In the genomic region with DNA sequence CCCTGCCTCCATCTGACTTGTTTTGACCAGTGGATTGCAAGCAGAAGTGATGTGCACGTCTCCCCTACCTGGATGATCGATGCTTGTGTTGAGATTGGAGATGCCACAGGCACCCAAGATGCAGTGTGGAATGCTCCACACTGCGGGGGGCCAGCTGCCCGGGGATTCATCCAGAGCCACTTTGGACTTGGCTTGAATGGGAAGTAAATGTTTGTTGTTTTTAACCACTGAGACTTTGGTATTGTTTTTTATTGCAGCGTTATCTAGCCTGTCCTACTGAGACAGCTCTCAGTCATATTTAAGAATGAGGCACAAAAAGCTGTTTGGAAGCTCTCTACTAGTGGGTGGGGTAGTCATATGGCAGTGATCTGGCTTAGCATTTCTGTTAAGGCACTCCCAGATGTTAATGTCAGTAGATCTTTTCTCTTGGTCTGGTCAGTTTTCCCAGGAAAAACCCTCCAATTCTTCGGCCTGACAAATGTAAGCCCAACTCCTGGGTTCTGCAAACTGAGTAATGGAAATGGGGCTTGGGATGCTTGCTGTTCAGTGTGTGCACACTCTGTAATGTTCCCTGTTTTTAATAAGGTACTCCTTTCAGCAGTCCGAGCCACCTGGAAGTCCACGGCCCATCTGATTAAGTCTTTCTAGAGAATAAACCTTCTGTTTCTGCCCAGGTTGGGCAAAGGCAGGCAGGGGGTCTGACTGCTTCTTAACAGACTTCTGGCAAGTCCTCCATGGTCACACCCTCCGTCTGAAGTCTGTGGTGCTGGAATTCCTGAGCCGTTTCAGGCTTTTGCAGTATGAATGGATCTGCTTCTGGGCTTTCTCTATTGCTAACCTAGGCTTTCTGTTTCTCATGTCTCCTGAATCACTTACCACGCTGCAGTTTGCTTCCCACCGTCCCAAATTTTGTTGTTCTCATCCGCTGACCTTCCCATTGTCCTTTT, we compare ENCODE assay signal across 13 cellular contexts.
A peak's percentile ranks its signal among the peaks of the same experiment; 100 is the strongest.
DNase-seq lines count a peak whose midpoint lies in the region; ATAC-seq and TF ChIP-seq lines count a peak whose summit lies in the region.
"Had no signal": no experiment of that assay in that cellular context is flagged by ENCODE, and none has a peak within 500 bp of the region (broad histone marks: within the 10 kb centered on the region; RNA-seq: fewer than 3 reads in every experiment).

No MANE protein-coding gene starts in this region.

- H3F3A ChIP-seq in neural progenitor cell (ENCODE audit: low read depth): peaks cover 15% of the 10 kb centered on the region

- H3K4me2 ChIP-seq in neural progenitor cell: peak overlapping the region; percentile 33

- no peaks in the 10 kb centered on the region for H3K36me3 Mint-ChIP-seq in neural progenitor cell

- peaks cover 2% of the 10 kb centered on the region for H3K27me3 Mint-ChIP-seq in neural progenitor cell (ENCODE audit: insufficient read depth, low read depth)

- peaks cover 94% of the 10 kb centered on the region for H3K79me2 ChIP-seq in neural progenitor cell (ENCODE audit: low read depth)

- H4K20me1 ChIP-seq in neural progenitor cell (ENCODE audit: low read depth): peaks cover 40% of the 10 kb centered on the region

- H3K27ac ChIP-seq in SJSA1: peak overlapping the region; percentile 60
- H3K27ac ChIP-seq in neural progenitor cell: peak overlapping the region; percentile 22

- peaks cover 59% of the 10 kb centered on the region for H3K4me1 ChIP-seq in SJSA1 (replicated peaks)
- H3K4me1 ChIP-seq in neural progenitor cell: peaks cover 27% of the 10 kb centered on the region

- peaks cover 21% of the 10 kb centered on the region for H3K4me1 Mint-ChIP-seq in neural progenitor cell
- H3K4me1 Mint-ChIP-seq: activated CD4-positive, alpha-beta T cell treated with anti-CD3 and anti-CD28 coated beads for 36 hours had no signal

- H3K4me3 Mint-ChIP-seq in neural progenitor cell: no peak overlapping the region
- H3K4me3 Mint-ChIP-seq: activated CD4-positive, alpha-beta T cell treated with anti-CD3 and anti-CD28 coated beads for 36 hours; activated T-helper 1 cell treated with anti-CD3 and anti-CD28 coated beads, Interleukin-12 subunit alpha, Interleukin-12 subunit beta, Interleukin-2, Interleukin-4 antibody, amounts not matched to agents 30 ng/mL and 10 ng/mL and 1 ng/mL, durations not matched to agents 14 hours and 24 hours and 36 hours had no signal

- 0 out of 2 replicates have a peak, but pooled peaks cover 3% of the 10 kb centered on the region for H3K36me3 ChIP-seq in SJSA1
- H3K36me3 ChIP-seq in neural progenitor cell: no peaks in the 10 kb centered on the region

- no peak overlapping the region for H2AFZ ChIP-seq in neural progenitor cell (replicated peaks)

- no peaks in the 10 kb centered on the region for H3K27me3 ChIP-seq in SJSA1 (replicated peaks)
- no peaks in the 10 kb centered on the region for H3K27me3 ChIP-seq in neural progenitor cell

- H3K9me3 ChIP-seq in SJSA1 (replicated peaks): no peaks in the 10 kb centered on the region
- H3K9me3 ChIP-seq in neural progenitor cell (ENCODE audit: low read depth): no peaks in the 10 kb centered on the region

- H3K9me3 Mint-ChIP-seq in neural progenitor cell: peaks cover 1% of the 10 kb centered on the region
- H3K9me3 Mint-ChIP-seq: activated T-helper 1 cell treated with anti-CD3 and anti-CD28 coated beads, Interleukin-12 subunit alpha, Interleukin-12 subunit beta, Interleukin-2, Interleukin-4 antibody, amounts not matched to agents 30 ng/mL and 10 ng/mL and 1 ng/mL, durations not matched to agents 14 hours and 24 hours and 36 hours had no signal

- no peak for TF ChIP-seq CTCF in neural progenitor cell (IDR thresholded peaks at IDR 0.05)

- H3K27ac Mint-ChIP-seq in neural progenitor cell: peak overlapping the region; percentile 15
- H3K27ac Mint-ChIP-seq: activated CD4-positive, alpha-beta T cell treated with anti-CD3 and anti-CD28 coated beads for 36 hours; activated T-helper 1 cell treated with anti-CD3 and anti-CD28 coated beads, Interleukin-12 subunit alpha, Interleukin-12 subunit beta, Interleukin-2, Interleukin-4 antibody, amounts not matched to agents 30 ng/mL and 10 ng/mL and 1 ng/mL, durations not matched to agents 14 hours and 24 hours and 36 hours had no signal

- peak overlapping the region; percentile 23 for H3K4me3 ChIP-seq in SJSA1
- no peak overlapping the region for H3K4me3 ChIP-seq in neural progenitor cell

- no peak overlapping the region for H3K9ac ChIP-seq in neural progenitor cell

- DNase-seq in EH (ENCODE audit: low read depth) (peak; percentile 60), SJSA1 (ENCODE audit: low read depth in 1 of 2, low spot score in 2 of 2) (peak; percentile 75 to 84), glomerular visceral epithelial cell (ENCODE audit: extremely low spot score) (peak; percentile 49), neural progenitor cell (ENCODE audit: low spot score) (peak; percentile 62), HK-2 (ENCODE audit: unreplicated experiment) (no peak), NCI-H1694 (lab: John Stamatoyannopoulos, UW) (no peak), foreskin melanocyte (no peak)
- DNase-seq: activated CD4-positive, alpha-beta T cell treated with anti-CD3 and anti-CD28 coated beads for 36 hours; HCEC 1CT; Karpas-422; NCI-H2081 treated with DMSO at 0.1 percent for 48 hours had no signal

- no peak for ATAC-seq in GM19467 (IDR thresholded peaks at IDR 0.05; ENCODE audit: unreplicated experiment)
- ATAC-seq: activated CD4-positive, alpha-beta T cell treated with anti-CD3 and anti-CD28 coated beads for 36 hours had no signal

Comparison
In these comparisons a context has a peak if more than half of its experiments do, and no peak if none do; other contexts are left out.
1. DNase-seq: peak in EH (single experiment), SJSA1 (2 of 2), glomerular visceral epithelial cell (single experiment) and neural progenitor cell (single experiment); none in HK-2 (single experiment), NCI-H1694 (single experiment) and foreskin melanocyte (single experiment).